In the genomic region with DNA sequence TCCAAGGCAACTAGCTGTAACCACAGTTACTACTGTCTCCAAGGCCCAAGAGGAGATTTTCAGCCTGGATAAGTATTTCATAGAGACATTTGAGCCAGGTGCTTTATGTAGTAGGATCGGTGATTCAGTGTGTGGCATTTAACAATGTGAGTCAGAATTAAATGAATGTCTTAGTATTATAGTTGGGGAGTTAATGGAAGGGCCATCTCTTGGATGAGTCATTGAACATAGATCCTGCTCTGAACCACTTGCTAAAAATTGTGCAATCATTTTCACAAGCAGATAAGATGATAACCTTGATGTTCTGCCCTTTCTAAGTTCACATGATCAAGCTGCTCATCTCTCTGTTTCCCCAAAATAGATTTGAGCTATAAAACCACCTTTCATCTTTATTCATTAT, we compare ENCODE assay signal across 7 cellular contexts.
DNase-seq lines count a peak whose midpoint lies in the region; FAIRE-seq and TF ChIP-seq lines count a peak whose summit lies in the region.

No MANE protein-coding gene starts in this region.

- intact Hi-C loops in dorsolateral prefrontal cortex (cut with DNase I), result no loop called here

- H3K4me2 ChIP-seq in osteoblast (ENCODE audit: insufficient read depth, low read length), result no peak overlapping the region

- H3K27me3 ChIP-seq in bronchial epithelial cell (ENCODE audit: control insufficient read depth, insufficient read depth, low read length) (no peaks in the 10 kb centered on the region), osteoblast (ENCODE audit: insufficient read depth, low read length) (no peaks in the 10 kb centered on the region), dorsolateral prefrontal cortex (no peaks in the 10 kb centered on the region)

- H3K27ac ChIP-seq in osteoblast (ENCODE audit: low read depth, low read length), result peak overlapping the region; percentile 53
- H3K27ac ChIP-seq in dorsolateral prefrontal cortex, result no peak overlapping the region

- no peaks in the 10 kb centered on the region for H4K20me1 ChIP-seq in osteoblast (ENCODE audit: insufficient read depth, low read length)

- DNase-seq in GM04504 (ENCODE audit: low read depth) (peak; percentile 84), NCI-H2196 (lab: John Stamatoyannopoulos, UW; ENCODE audit: unreplicated experiment) (peak; percentile 18), bronchial epithelial cell (ENCODE audit: low read depth) (peak; percentile 97), osteoblast (ENCODE audit: insufficient read length, low spot score, missing footprints) (peak; percentile 18), NCI-H345 (lab: John Stamatoyannopoulos, UW) (no peak), dorsolateral prefrontal cortex (no peak), germinal center (ENCODE audit: low spot score) (no peak)

- no peak overlapping the region for H3K4me3 ChIP-seq in bronchial epithelial cell (ENCODE audit: low read depth, low read length)
- no peak overlapping the region for H3K4me3 ChIP-seq in osteoblast (ENCODE audit: insufficient read depth, low read length)
- H3K4me3 ChIP-seq in dorsolateral prefrontal cortex, result no peak overlapping the region

- peaks cover 32% of the 10 kb centered on the region for H3K4me1 ChIP-seq in osteoblast (ENCODE audit: insufficient read depth, low read length)

- TF ChIP-seq CTCF in bronchial epithelial cell (IDR thresholded peaks at IDR 0.05; ENCODE audit: insufficient read depth, low read length, severe bottlenecking), result no peak
- TF ChIP-seq CTCF in osteoblast (IDR thresholded peaks at IDR 0.05; ENCODE audit: extremely low read depth, low read depth, low read length), result no peak
- TF ChIP-seq CTCF in dorsolateral prefrontal cortex (IDR thresholded peaks at IDR 0.05 in 54 of 56, conservative IDR thresholded peaks at IDR 0.05 in 2 of 56; ENCODE audit: low read depth in 1 of 56, partially characterized antibody in 56 of 56), result no peak

- H3K9me3 ChIP-seq in osteoblast (ENCODE audit: low read depth, low read length), result no peaks in the 10 kb centered on the region

- no peaks in the 10 kb centered on the region for H3K79me2 ChIP-seq in osteoblast (ENCODE audit: insufficient read depth, low read length)

- FAIRE-seq in bronchial epithelial cell (lab: Jason Lieb, UNC), result no peak

- H2AFZ ChIP-seq in osteoblast (ENCODE audit: low read length), result no peak overlapping the region

- H3K36me3 ChIP-seq in bronchial epithelial cell (ENCODE audit: control insufficient read depth, insufficient read depth, low read length) (no peaks in the 10 kb centered on the region), osteoblast (ENCODE audit: insufficient read depth, low read length) (no peaks in the 10 kb centered on the region)

Comparison
In these comparisons a context has a peak if more than half of its experiments do, and no peak if none do; other contexts are left out.
1. DNase-seq: peak in GM04504 (single experiment), NCI-H2196 (single experiment), bronchial epithelial cell (single experiment) and osteoblast (single experiment); none in NCI-H345 (single experiment), dorsolateral prefrontal cortex (0 of 10) and germinal center (single experiment).